Comparison of ENCODE assay signal across 1 cellular context in genomic region chr11:118620529-118621070, GRCh38.
TF ChIP-seq lines count a peak whose summit lies in the region.

No MANE protein-coding gene starts in this region.

TF ChIP-seq in HepG2, 621 proteins besides CTCF, POLR2A, EP300 and RAD21 (continued from another document):
- TF ChIP-seq DRAP1 (CRISPR knock-in tag; IDR thresholded peaks at IDR 0.05) (peak; percentile 82), HNRNPLL (IDR thresholded peaks at IDR 0.05; ENCODE audit: low read depth, low read length, poor library complexity, severe bottlenecking) (no peak), GATAD1 (CRISPR knock-in tag; IDR thresholded peaks at IDR 0.05) (peak; percentile 79), FOXO1 (CRISPR knock-in tag; IDR thresholded peaks at IDR 0.05) (peak; percentile 3; the same call in 1 of the 2 replicates), NONO (IDR thresholded peaks at IDR 0.05) (no peak), NONO (CRISPR knock-in tag; conservative IDR thresholded peaks at IDR 0.05) (peak; percentile 11; the same call in 1 of the 2 replicates), NFKB2 (CRISPR knock-in tag; IDR thresholded peaks at IDR 0.05; ENCODE audit: borderline replicate concordance) (peak; percentile 83; the same call in 1 of the 2 replicates), SNAPC4 (CRISPR knock-in tag; IDR thresholded peaks at IDR 0.05) (no peak), ATF1 (CRISPR knock-in tag; IDR thresholded peaks at IDR 0.05) (peak; percentile 39; the same call in 1 of the 2 replicates), ZNF296 (CRISPR knock-in tag; conservative IDR thresholded peaks at IDR 0.05) (peak; percentile 75), IRF9 (CRISPR knock-in tag; IDR thresholded peaks at IDR 0.05; ENCODE audit: borderline replicate concordance) (no peak; the same call in 1 of the 2 replicates), MED13 (CRISPR knock-in tag; IDR thresholded peaks at IDR 0.05) (0 out of 2 replicates have a peak, but pooled peaks have one; percentile 37), ZNF143 (CRISPR knock-in tag; IDR thresholded peaks at IDR 0.05) (no peak), KDM2A (CRISPR knock-in tag; IDR thresholded peaks at IDR 0.05; ENCODE audit: borderline replicate concordance, low read depth) (peak; percentile 40; the same call in 1 of the 2 replicates), ZNF350 (CRISPR knock-in tag; IDR thresholded peaks at IDR 0.05; ENCODE audit: borderline replicate concordance, low read depth) (peak; percentile 54; the same call in 1 of the 2 replicates), KDM3A (CRISPR knock-in tag; IDR thresholded peaks at IDR 0.05; ENCODE audit: low read depth) (no peak), ZNF790 (CRISPR knock-in tag; IDR thresholded peaks at IDR 0.05; ENCODE audit: borderline replicate concordance) (0 out of 2 replicates have a peak, but pooled peaks have one; percentile 15), YEATS4 (CRISPR knock-in tag; IDR thresholded peaks at IDR 0.05; ENCODE audit: borderline replicate concordance) (peak; percentile 59), ZNF33B (CRISPR knock-in tag; IDR thresholded peaks at IDR 0.05) (peak; percentile 58; the same call in 1 of the 2 replicates), ZFP90 (CRISPR knock-in tag; IDR thresholded peaks at IDR 0.05; ENCODE audit: borderline replicate concordance) (peak; percentile 77; the same call in 1 of the 2 replicates), ZGPAT (CRISPR knock-in tag; IDR thresholded peaks at IDR 0.05) (peak; percentile 19; the same call in 1 of the 2 replicates), NFYC (CRISPR knock-in tag; IDR thresholded peaks at IDR 0.05) (peak; percentile 33; the same call in 1 of the 2 replicates), ZNF75D (CRISPR knock-in tag; IDR thresholded peaks at IDR 0.05; ENCODE audit: borderline replicate concordance) (no peak), ZNF557 (CRISPR knock-in tag; IDR thresholded peaks at IDR 0.05) (no peak), SALL1 (CRISPR knock-in tag; IDR thresholded peaks at IDR 0.05) (peak; percentile 63), THAP7 (CRISPR knock-in tag; IDR thresholded peaks at IDR 0.05) (peak; percentile 81; the same call in 1 of the 2 replicates), ZNF329 (CRISPR knock-in tag; IDR thresholded peaks at IDR 0.05; ENCODE audit: low read depth) (0 out of 2 replicates have a peak, but pooled peaks have one; percentile 40), ZNF224 (CRISPR knock-in tag; IDR thresholded peaks at IDR 0.05) (no peak), FOXA1 (IDR thresholded peaks at IDR 0.05) (no peak), FOXA1 (CRISPR knock-in tag; IDR thresholded peaks at IDR 0.05) (peak; percentile 66), ZNF614 (CRISPR knock-in tag; IDR thresholded peaks at IDR 0.05; ENCODE audit: borderline replicate concordance) (0 out of 2 replicates have a peak, but pooled peaks have one; percentile 28), HDAC2 (CRISPR knock-in tag; IDR thresholded peaks at IDR 0.05) (peak; percentile 18), ZSCAN31 (CRISPR knock-in tag; IDR thresholded peaks at IDR 0.05; ENCODE audit: low read depth) (peak; percentile 64; the same call in 1 of the 2 replicates), ZNF230 (CRISPR knock-in tag; IDR thresholded peaks at IDR 0.05) (peak; percentile 8; the same call in 1 of the 2 replicates), ZBTB7B (CRISPR knock-in tag; IDR thresholded peaks at IDR 0.05) (0 out of 2 replicates have a peak, but pooled peaks have one; percentile 36), ISL2 (CRISPR knock-in tag; IDR thresholded peaks at IDR 0.05) (peak; percentile 42; the same call in 1 of the 2 replicates)
- TF ChIP-seq, protein P1, sequence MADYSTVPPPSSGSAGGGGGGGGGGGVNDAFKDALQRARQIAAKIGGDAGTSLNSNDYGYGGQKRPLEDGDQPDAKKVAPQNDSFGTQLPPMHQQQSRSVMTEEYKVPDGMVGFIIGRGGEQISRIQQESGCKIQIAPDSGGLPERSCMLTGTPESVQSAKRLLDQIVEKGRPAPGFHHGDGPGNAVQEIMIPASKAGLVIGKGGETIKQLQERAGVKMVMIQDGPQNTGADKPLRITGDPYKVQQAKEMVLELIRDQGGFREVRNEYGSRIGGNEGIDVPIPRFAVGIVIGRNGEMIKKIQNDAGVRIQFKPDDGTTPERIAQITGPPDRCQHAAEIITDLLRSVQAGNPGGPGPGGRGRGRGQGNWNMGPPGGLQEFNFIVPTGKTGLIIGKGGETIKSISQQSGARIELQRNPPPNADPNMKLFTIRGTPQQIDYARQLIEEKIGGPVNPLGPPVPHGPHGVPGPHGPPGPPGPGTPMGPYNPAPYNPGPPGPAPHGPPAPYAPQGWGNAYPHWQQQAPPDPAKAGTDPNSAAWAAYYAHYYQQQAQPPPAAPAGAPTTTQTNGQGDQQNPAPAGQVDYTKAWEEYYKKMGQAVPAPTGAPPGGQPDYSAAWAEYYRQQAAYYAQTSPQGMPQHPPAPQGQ (CRISPR knock-in tag; IDR thresholded peaks at IDR 0.05; ENCODE audit: borderline replicate concordance) = no peak
- TF ChIP-seq, protein P2, sequence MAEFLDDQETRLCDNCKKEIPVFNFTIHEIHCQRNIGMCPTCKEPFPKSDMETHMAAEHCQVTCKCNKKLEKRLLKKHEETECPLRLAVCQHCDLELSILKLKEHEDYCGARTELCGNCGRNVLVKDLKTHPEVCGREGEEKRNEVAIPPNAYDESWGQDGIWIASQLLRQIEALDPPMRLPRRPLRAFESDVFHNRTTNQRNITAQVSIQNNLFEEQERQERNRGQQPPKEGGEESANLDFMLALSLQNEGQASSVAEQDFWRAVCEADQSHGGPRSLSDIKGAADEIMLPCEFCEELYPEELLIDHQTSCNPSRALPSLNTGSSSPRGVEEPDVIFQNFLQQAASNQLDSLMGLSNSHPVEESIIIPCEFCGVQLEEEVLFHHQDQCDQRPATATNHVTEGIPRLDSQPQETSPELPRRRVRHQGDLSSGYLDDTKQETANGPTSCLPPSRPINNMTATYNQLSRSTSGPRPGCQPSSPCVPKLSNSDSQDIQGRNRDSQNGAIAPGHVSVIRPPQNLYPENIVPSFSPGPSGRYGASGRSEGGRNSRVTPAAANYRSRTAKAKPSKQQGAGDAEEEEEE (CRISPR knock-in tag; IDR thresholded peaks at IDR 0.05; ENCODE audit: borderline replicate concordance) = 0 out of 2 replicates have a peak, but pooled peaks have one; percentile 29
- TF ChIP-seq, protein P3, sequence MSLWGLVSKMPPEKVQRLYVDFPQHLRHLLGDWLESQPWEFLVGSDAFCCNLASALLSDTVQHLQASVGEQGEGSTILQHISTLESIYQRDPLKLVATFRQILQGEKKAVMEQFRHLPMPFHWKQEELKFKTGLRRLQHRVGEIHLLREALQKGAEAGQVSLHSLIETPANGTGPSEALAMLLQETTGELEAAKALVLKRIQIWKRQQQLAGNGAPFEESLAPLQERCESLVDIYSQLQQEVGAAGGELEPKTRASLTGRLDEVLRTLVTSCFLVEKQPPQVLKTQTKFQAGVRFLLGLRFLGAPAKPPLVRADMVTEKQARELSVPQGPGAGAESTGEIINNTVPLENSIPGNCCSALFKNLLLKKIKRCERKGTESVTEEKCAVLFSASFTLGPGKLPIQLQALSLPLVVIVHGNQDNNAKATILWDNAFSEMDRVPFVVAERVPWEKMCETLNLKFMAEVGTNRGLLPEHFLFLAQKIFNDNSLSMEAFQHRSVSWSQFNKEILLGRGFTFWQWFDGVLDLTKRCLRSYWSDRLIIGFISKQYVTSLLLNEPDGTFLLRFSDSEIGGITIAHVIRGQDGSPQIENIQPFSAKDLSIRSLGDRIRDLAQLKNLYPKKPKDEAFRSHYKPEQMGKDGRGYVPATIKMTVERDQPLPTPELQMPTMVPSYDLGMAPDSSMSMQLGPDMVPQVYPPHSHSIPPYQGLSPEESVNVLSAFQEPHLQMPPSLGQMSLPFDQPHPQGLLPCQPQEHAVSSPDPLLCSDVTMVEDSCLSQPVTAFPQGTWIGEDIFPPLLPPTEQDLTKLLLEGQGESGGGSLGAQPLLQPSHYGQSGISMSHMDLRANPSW (CRISPR knock-in tag; IDR thresholded peaks at IDR 0.05; ENCODE audit: borderline replicate concordance) = peak; percentile 62; the same call in 1 of the 2 replicates
- TF ChIP-seq, protein P4, sequence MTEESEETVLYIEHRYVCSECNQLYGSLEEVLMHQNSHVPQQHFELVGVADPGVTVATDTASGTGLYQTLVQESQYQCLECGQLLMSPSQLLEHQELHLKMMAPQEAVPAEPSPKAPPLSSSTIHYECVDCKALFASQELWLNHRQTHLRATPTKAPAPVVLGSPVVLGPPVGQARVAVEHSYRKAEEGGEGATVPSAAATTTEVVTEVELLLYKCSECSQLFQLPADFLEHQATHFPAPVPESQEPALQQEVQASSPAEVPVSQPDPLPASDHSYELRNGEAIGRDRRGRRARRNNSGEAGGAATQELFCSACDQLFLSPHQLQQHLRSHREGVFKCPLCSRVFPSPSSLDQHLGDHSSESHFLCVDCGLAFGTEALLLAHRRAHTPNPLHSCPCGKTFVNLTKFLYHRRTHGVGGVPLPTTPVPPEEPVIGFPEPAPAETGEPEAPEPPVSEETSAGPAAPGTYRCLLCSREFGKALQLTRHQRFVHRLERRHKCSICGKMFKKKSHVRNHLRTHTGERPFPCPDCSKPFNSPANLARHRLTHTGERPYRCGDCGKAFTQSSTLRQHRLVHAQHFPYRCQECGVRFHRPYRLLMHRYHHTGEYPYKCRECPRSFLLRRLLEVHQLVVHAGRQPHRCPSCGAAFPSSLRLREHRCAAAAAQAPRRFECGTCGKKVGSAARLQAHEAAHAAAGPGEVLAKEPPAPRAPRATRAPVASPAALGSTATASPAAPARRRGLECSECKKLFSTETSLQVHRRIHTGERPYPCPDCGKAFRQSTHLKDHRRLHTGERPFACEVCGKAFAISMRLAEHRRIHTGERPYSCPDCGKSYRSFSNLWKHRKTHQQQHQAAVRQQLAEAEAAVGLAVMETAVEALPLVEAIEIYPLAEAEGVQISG (CRISPR knock-in tag; IDR thresholded peaks at IDR 0.05) = peak; percentile 71
